In genomic region chr17:40101367-40102210, GRCh38 we compare ENCODE assay signal across 9 cellular contexts. TPM values are rescaled to one million over a fixed set of nuclear protein-coding genes. Genes with fewer than 3 reads are reported as not detected.
DNase-seq lines count a peak whose midpoint lies in the region; ATAC-seq, FAIRE-seq and TF ChIP-seq lines count a peak whose summit lies in the region.
"Had no signal": no experiment of that assay in that cellular context is flagged by ENCODE, and none has a peak within 500 bp of the region (broad histone marks: within the 10 kb centered on the region; RNA-seq: fewer than 3 reads in every experiment).

No MANE protein-coding gene starts in this region.

- intact Hi-C loops in stomach (cut with DNase I; ENCODE audit: low total_unique reads), result no loop called here

- H3K36me3 ChIP-seq in keratinocyte (ENCODE audit: control insufficient read depth in 2 of 2, extremely low read depth in 1 of 2, insufficient read depth in 2 of 2, low read length in 2 of 2) (peaks cover 7 to 15% of the 10 kb centered on the region in 2 experiments), stomach (peaks cover 8 to 9% (median 8%) of the 10 kb centered on the region in 4 donors)

- no peak for TF ChIP-seq EP300 in stomach (IDR thresholded peaks at IDR 0.05)

- DNase-seq in T-helper 1 cell (no peak), keratinocyte (ENCODE audit: low read depth, low spot score) (no peak), stomach (no peak), GM19240 (ENCODE audit: insufficient read length, low spot score) (no peak), DMS79 treated with DMSO at 0.1 percent for 48 hours (lab: John Stamatoyannopoulos, UW) (no peak)
- no peak for DNase-seq in activated naive CD4-positive, alpha-beta T cell treated with anti-CD3 and anti-CD28 coated beads, Interleukin-2, amount 50 U/mL, for 72 hours (ENCODE audit: low spot score in 2 of 2)

- H3K27me3 Mint-ChIP-seq in T-helper 1 cell treated with Interleukin-12 subunit alpha and Interleukin-12 subunit beta and Interleukin-4 antibody, amounts not matched to agents 30 μg/mL and 1 μg/mL, for 36 hours (ENCODE audit: low read depth), result peaks cover 15% of the 10 kb centered on the region

- no peaks in the 10 kb centered on the region for H3K9me3 ChIP-seq in keratinocyte (ENCODE audit: control insufficient read depth, low read depth, low read length)
- H3K9me3 ChIP-seq in stomach, result no peaks in the 10 kb centered on the region

- H3K4me3 ChIP-seq in keratinocyte (ENCODE audit: control insufficient read depth in 2 of 3, extremely low read depth in 1 of 3, insufficient read depth in 2 of 3, low read depth in 1 of 3, low read length in 3 of 3), result peak overlapping the region; percentile 19 to 73 (median 64)
- H3K4me3 ChIP-seq in stomach, result peak overlapping the region in 3 of 4 donors; percentile 64 to 82 (median 76)

- peaks cover 3% of the 10 kb centered on the region for H3K36me3 Mint-ChIP-seq in T-helper 1 cell treated with Interleukin-12 subunit alpha and Interleukin-12 subunit beta and Interleukin-4 antibody, amounts not matched to agents 30 μg/mL and 1 μg/mL, for 36 hours (ENCODE audit: low read depth)
- H3K36me3 Mint-ChIP-seq in activated naive CD4-positive, alpha-beta T cell treated with anti-CD3 and anti-CD28 coated beads, Interleukin-2, amount 50 U/mL, for 72 hours, result peaks cover 11 to 32% of the 10 kb centered on the region in 2 donors

- H3K27ac Mint-ChIP-seq in T-helper 1 cell treated with Interleukin-12 subunit alpha and Interleukin-12 subunit beta and Interleukin-4 antibody, amounts not matched to agents 30 μg/mL and 1 μg/mL, for 36 hours, result peak overlapping the region; percentile 74
- peak overlapping the region; percentile 90 to 94 for H3K27ac Mint-ChIP-seq in activated naive CD4-positive, alpha-beta T cell treated with anti-CD3 and anti-CD28 coated beads, Interleukin-2, amount 50 U/mL, for 72 hours

- dilution Hi-C loops in keratinocyte (cut with MboI; ENCODE audit: extremely low pct_ligation_motif_present, low sequenced_read_pairs), result no loop called here

- no peak for TF ChIP-seq POLR2A in stomach (IDR thresholded peaks at IDR 0.05)

- H3K27me3 ChIP-seq in keratinocyte (ENCODE audit: control insufficient read depth, extremely low read depth, insufficient read depth, low read length) (no peaks in the 10 kb centered on the region), stomach (no peaks in the 10 kb centered on the region)

- TF ChIP-seq CTCF in keratinocyte (optimal IDR thresholded peaks at IDR 0.05 in 1 of 3, IDR thresholded peaks at IDR 0.05 in 1 of 3, conservative IDR thresholded peaks at IDR 0.05 in 1 of 3; ENCODE audit: extremely low read depth in 1 of 3, insufficient read depth in 2 of 3, low read length in 3 of 3) (no peak), stomach (IDR thresholded peaks at IDR 0.05) (no peak)

- no peaks in the 10 kb centered on the region for H3K9me3 Mint-ChIP-seq in T-helper 1 cell treated with Interleukin-12 subunit alpha and Interleukin-12 subunit beta and Interleukin-4 antibody, amounts not matched to agents 30 μg/mL and 1 μg/mL, for 36 hours
- peaks cover 0 to 8% of the 10 kb centered on the region in 2 donors for H3K9me3 Mint-ChIP-seq in activated naive CD4-positive, alpha-beta T cell treated with anti-CD3 and anti-CD28 coated beads, Interleukin-2, amount 50 U/mL, for 72 hours
- H3K9me3 Mint-ChIP-seq: activated naive CD8-positive, alpha-beta T cell treated with anti-CD3 and anti-CD28 coated beads, Interleukin-2, amount 10 ng/mL, durations not matched to agents 7 days and 5 days had no signal

- H3K9me1 ChIP-seq in keratinocyte (ENCODE audit: control insufficient read depth, extremely low read depth, insufficient read depth, low read length), result no peaks in the 10 kb centered on the region

- H3K4me1 Mint-ChIP-seq in T-helper 1 cell treated with Interleukin-12 subunit alpha and Interleukin-12 subunit beta and Interleukin-4 antibody, amounts not matched to agents 30 μg/mL and 1 μg/mL, for 36 hours (ENCODE audit: low read depth), result peaks cover 70% of the 10 kb centered on the region

- ATAC-seq in activated naive CD4-positive, alpha-beta T cell treated with anti-CD3 and anti-CD28 coated beads, Interleukin-2, amount 50 U/mL, for 72 hours, result no peak
- ATAC-seq in GM18868 (IDR thresholded peaks at IDR 0.05; ENCODE audit: unreplicated experiment), result no peak

- peak overlapping the region; percentile 100 for H3K9ac ChIP-seq in keratinocyte (ENCODE audit: control insufficient read depth, extremely low read depth, insufficient read depth, low read length)

- peak overlapping the region; percentile 100 for H3K27ac ChIP-seq in keratinocyte (ENCODE audit: control insufficient read depth, insufficient read depth, low read length)
- peak overlapping the region; percentile 84 to 98 (median 97) for H3K27ac ChIP-seq in stomach

- WGBS in stomach, 5 donors, result 55 to 65% (median 62%) methylated on average over 16 of the region's 16 CpGs

- no peak for FAIRE-seq in keratinocyte (lab: Jason Lieb, UNC)

- H4K20me1 ChIP-seq in keratinocyte (ENCODE audit: control insufficient read depth, extremely low read depth, insufficient read depth, low read length), result no peaks in the 10 kb centered on the region

- H2AFZ ChIP-seq in keratinocyte (ENCODE audit: control insufficient read depth, low read length), result no peak overlapping the region

- H3K4me3 Mint-ChIP-seq in T-helper 1 cell treated with Interleukin-12 subunit alpha and Interleukin-12 subunit beta and Interleukin-4 antibody, amounts not matched to agents 30 μg/mL and 1 μg/mL, for 36 hours, result no peak overlapping the region

- H3K79me2 ChIP-seq in keratinocyte (ENCODE audit: control insufficient read depth, insufficient read depth, low read length), result peaks cover 13% of the 10 kb centered on the region

- H3K4me1 ChIP-seq in keratinocyte (ENCODE audit: control insufficient read depth, extremely low read depth, insufficient read depth, low read length), result peaks cover 46% of the 10 kb centered on the region
- peaks cover 80 to 90% (median 85%) of the 10 kb centered on the region in 4 donors for H3K4me1 ChIP-seq in stomach

- peak overlapping the region; percentile 98 for H3K4me2 ChIP-seq in keratinocyte (ENCODE audit: control insufficient read depth, extremely low read depth, insufficient read depth, low read depth, low read length)

RNA-seq across cellular contexts. Expression of gene NR1D1, which starts 1.2 kb away (rescaled TPM):
- 10 to 100 TPM in 1 of 2 donors, 1 to 10 TPM in 1; 4.8 to 26.7 TPM for total RNA-seq in activated naive CD4-positive, alpha-beta T cell treated with anti-CD3 and anti-CD28 coated beads, Interleukin-2, amount 50 U/mL, for 72 hours
- polyA plus RNA-seq in keratinocyte (0.46 to 7.5 TPM (median 1.0 TPM) in 3 replicates), stomach (10 to 100 TPM in 1 of 3 donors, 1 to 10 TPM in 2; 5.5 to 20.5 (median 9.6) TPM)
- polyA plus RNA-seq in keratinocyte (2011; ENCODE audit: low read depth), result 25.7 TPM
- polyA plus RNA-seq in keratinocyte (2011; cell fraction: cytosol; rRNA removed), result 2.4 and 5.9 TPM in 2 replicates
- polyA plus RNA-seq in keratinocyte (2011; cell fraction: nucleus; rRNA removed), result 8.9 and 15.2 TPM in 2 replicates
- polyA plus RNA-seq in keratinocyte (2012; ENCODE audit: low replicate concordance), result 12.2 and 71.1 TPM in 2 replicates
- 2.1 to 31.5 TPM (median 3.6 TPM) in 3 replicates for polyA minus RNA-seq in keratinocyte
- 7.7 TPM for polyA minus RNA-seq in keratinocyte (2011; cell fraction: cytosol; rRNA and poly(A)+ RNA removed)
- polyA minus RNA-seq in keratinocyte (2011; cell fraction: nucleus; rRNA and poly(A)+ RNA removed), result 5.7 and 10.2 TPM in 2 replicates
- total RNA-seq in stomach, result 10 to 100 TPM in 2 of 5 donors, 1 to 10 TPM in 3; 2.8 to 14.9 (median 9.0) TPM

RNA-seq across cellular contexts. Expression of gene MSL1, which starts 20.2 kb away (rescaled TPM):
- total RNA-seq in activated naive CD4-positive, alpha-beta T cell treated with anti-CD3 and anti-CD28 coated beads, Interleukin-2, amount 50 U/mL, for 72 hours, result 100 to 1,000 TPM in 1 of 2 donors, 10 to 100 TPM in 1; 83.4 to 140 TPM
- polyA plus RNA-seq in keratinocyte (41.8 to 66.8 TPM (median 56.9 TPM) in 3 replicates), stomach (10 to 100 TPM; 29.3 to 63.8 (median 32.7) TPM)
- 54.9 TPM for polyA plus RNA-seq in keratinocyte (2011; ENCODE audit: low read depth)
- 31.4 and 53.5 TPM in 2 replicates for polyA plus RNA-seq in keratinocyte (2011; cell fraction: cytosol; rRNA removed)
- 106 and 140 TPM in 2 replicates for polyA plus RNA-seq in keratinocyte (2011; cell fraction: nucleus; rRNA removed)
- polyA plus RNA-seq in keratinocyte (2012; ENCODE audit: low replicate concordance), result 42.8 and 49.4 TPM in 2 replicates
- 9.9 to 38.5 TPM (median 27.3 TPM) in 3 replicates for polyA minus RNA-seq in keratinocyte
- polyA minus RNA-seq in keratinocyte (2011; cell fraction: cytosol; rRNA and poly(A)+ RNA removed), result 23.0 TPM
- polyA minus RNA-seq in keratinocyte (2011; cell fraction: nucleus; rRNA and poly(A)+ RNA removed), result 28.5 and 50.4 TPM in 2 replicates
- 100 to 1,000 TPM in 2 of 5 donors, 10 to 100 TPM in 3; 47.1 to 322 (median 90.1) TPM for total RNA-seq in stomach

RNA-seq across cellular contexts. Expression of gene CASC3, which starts 38.7 kb away (rescaled TPM):
- total RNA-seq in activated naive CD4-positive, alpha-beta T cell treated with anti-CD3 and anti-CD28 coated beads, Interleukin-2, amount 50 U/mL, for 72 hours, result 100 to 1,000 TPM; 104 to 212 TPM
- 17.3 to 32.1 TPM (median 26.9 TPM) in 3 replicates for polyA plus RNA-seq in keratinocyte
- 37.1 TPM for polyA plus RNA-seq in keratinocyte (2011; ENCODE audit: low read depth)
- polyA plus RNA-seq in keratinocyte (2011; cell fraction: cytosol; rRNA removed), result 15.8 and 24.7 TPM in 2 replicates
- polyA plus RNA-seq in keratinocyte (2011; cell fraction: nucleus; rRNA removed), result 70.6 and 74.1 TPM in 2 replicates
- 27.0 and 27.8 TPM in 2 replicates for polyA plus RNA-seq in keratinocyte (2012; ENCODE audit: low replicate concordance)
- 12.6 to 81.1 TPM (median 23.1 TPM) in 3 replicates for polyA minus RNA-seq in keratinocyte
- polyA minus RNA-seq in keratinocyte (2011; cell fraction: cytosol; rRNA and poly(A)+ RNA removed), result 16.5 TPM
- 12.3 and 18.8 TPM in 2 replicates for polyA minus RNA-seq in keratinocyte (2011; cell fraction: nucleus; rRNA and poly(A)+ RNA removed)
- total RNA-seq in stomach, result 100 to 1,000 TPM in 2 of 5 donors, 10 to 100 TPM in 3; 41.9 to 198 (median 85.5) TPM
- polyA plus RNA-seq in stomach, result 10 to 100 TPM; 27.6 to 42.2 (median 37.0) TPM

RNA-seq across cellular contexts. Expression of gene THRA, which starts 38.8 kb away (rescaled TPM):
- 10 to 100 TPM; 14.5 to 19.3 TPM for total RNA-seq in activated naive CD4-positive, alpha-beta T cell treated with anti-CD3 and anti-CD28 coated beads, Interleukin-2, amount 50 U/mL, for 72 hours
- polyA plus RNA-seq in keratinocyte, result 3.3 to 5.9 TPM (median 4.5 TPM) in 3 replicates
- 2.3 TPM for polyA plus RNA-seq in keratinocyte (2011; ENCODE audit: low read depth)
- 2.5 and 4.4 TPM in 2 replicates for polyA plus RNA-seq in keratinocyte (2011; cell fraction: cytosol; rRNA removed)
- 5.2 and 5.8 TPM in 2 replicates for polyA plus RNA-seq in keratinocyte (2011; cell fraction: nucleus; rRNA removed)
- 4.9 and 8.4 TPM in 2 replicates for polyA plus RNA-seq in keratinocyte (2012; ENCODE audit: low replicate concordance)
- 4.8 to 14.7 TPM (median 4.9 TPM) in 3 replicates for polyA minus RNA-seq in keratinocyte
- 5.6 TPM for polyA minus RNA-seq in keratinocyte (2011; cell fraction: cytosol; rRNA and poly(A)+ RNA removed)
- 2.4 and 3.2 TPM in 2 replicates for polyA minus RNA-seq in keratinocyte (2011; cell fraction: nucleus; rRNA and poly(A)+ RNA removed)
- 10 to 100 TPM; 21.1 to 52.2 (median 38.4) TPM for total RNA-seq in stomach
- 10 to 100 TPM; 21.4 to 37.0 (median 26.4) TPM for polyA plus RNA-seq in stomach

RNA-seq across cellular contexts. Expression of gene MED24, which starts 47.4 kb away (rescaled TPM):
- total RNA-seq in activated naive CD4-positive, alpha-beta T cell treated with anti-CD3 and anti-CD28 coated beads, Interleukin-2, amount 50 U/mL, for 72 hours, result 100 to 1,000 TPM; 106 to 133 TPM
- polyA plus RNA-seq in keratinocyte, result 45.3 to 77.3 TPM (median 47.2 TPM) in 3 replicates
- 20.0 TPM for polyA plus RNA-seq in keratinocyte (2011; ENCODE audit: low read depth)
- 54.1 and 62.2 TPM in 2 replicates for polyA plus RNA-seq in keratinocyte (2011; cell fraction: cytosol; rRNA removed)
- 134 and 168 TPM in 2 replicates for polyA plus RNA-seq in keratinocyte (2011; cell fraction: nucleus; rRNA removed)
- polyA plus RNA-seq in keratinocyte (2012; ENCODE audit: low replicate concordance), result 30.8 and 51.5 TPM in 2 replicates
- polyA minus RNA-seq in keratinocyte, result 82.2 to 244 TPM (median 85.5 TPM) in 3 replicates
- 97.8 TPM for polyA minus RNA-seq in keratinocyte (2011; cell fraction: cytosol; rRNA and poly(A)+ RNA removed)
- polyA minus RNA-seq in keratinocyte (2011; cell fraction: nucleus; rRNA and poly(A)+ RNA removed), result 89.3 and 107 TPM in 2 replicates
- total RNA-seq in stomach, result 100 to 1,000 TPM in 2 of 5 donors, 10 to 100 TPM in 3; 55.4 to 336 (median 91.6) TPM
- 10 to 100 TPM; 24.1 to 49.5 (median 32.7) TPM for polyA plus RNA-seq in stomach
